In the genomic region with DNA sequence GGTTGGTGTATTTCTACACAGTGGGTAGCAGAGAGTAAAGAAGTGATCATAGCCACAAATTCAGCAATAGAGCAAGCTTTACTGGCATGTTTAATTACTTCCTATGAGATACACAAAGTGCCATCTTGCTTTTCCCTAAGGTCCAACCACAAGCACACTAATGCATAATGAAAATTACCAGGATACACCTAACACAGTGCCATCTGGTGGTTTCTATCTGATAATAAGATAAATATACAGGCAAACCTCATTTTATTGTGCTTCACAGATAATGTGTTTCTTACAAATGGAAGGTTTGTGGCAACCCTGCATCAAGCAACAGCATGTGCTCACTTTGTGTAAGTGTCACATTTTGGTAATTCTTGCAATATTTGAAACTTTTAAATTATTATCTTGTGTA, we compare ENCODE assay signal across 12 cellular contexts.
DNase-seq lines count a peak whose midpoint lies in the region; TF ChIP-seq lines count a peak whose summit lies in the region.
"Had no signal": no experiment of that assay in that cellular context is flagged by ENCODE, and none has a peak within 500 bp of the region (broad histone marks: within the 10 kb centered on the region; RNA-seq: fewer than 3 reads in every experiment).

No MANE protein-coding gene starts in this region.

- H3K4me3 Mint-ChIP-seq in progenitor cell of endocrine pancreas (ENCODE audit: low read depth): no peak overlapping the region
- H3K4me3 Mint-ChIP-seq: T-helper 17 cell had no signal

- H3K27ac ChIP-seq in thyroid gland: no peak overlapping the region
- H3K27ac ChIP-seq: esophagus squamous epithelium, thoracic aorta had no signal

- DNase-seq in DMS153 treated with DMSO at 0.1 percent for 48 hours (lab: John Stamatoyannopoulos, UW; ENCODE audit: unreplicated experiment) (peak; percentile 2), DMS153 (lab: John Stamatoyannopoulos, UW) (no peak), NCI-H524 treated with DMSO at 0.1 percent for 48 hours (lab: John Stamatoyannopoulos, UW) (peak; percentile 43), choroid plexus epithelial cell (ENCODE audit: low read depth) (peak; percentile 25), progenitor cell of endocrine pancreas (ENCODE audit: low spot score, unreplicated experiment) (no peak), thyroid gland (no peak), SKM-1 treated with dmso at 0.1 percent for 144 hours (lab: John Stamatoyannopoulos, UW; ENCODE audit: unreplicated experiment) (no peak)
- DNase-seq in stimulated activated CD4-positive, alpha-beta T cell treated with anti-CD3 and anti-CD28 coated beads, Interleukin-4, amount 100 ng/mL, for 1 hour: no peak
- DNase-seq: activated gamma-delta T cell, esophagus squamous epithelium, T-helper 17 cell had no signal

- H3K4me3 ChIP-seq in choroid plexus epithelial cell (ENCODE audit: low read depth, low read length) (no peak overlapping the region), thyroid gland (replicated peaks in 1 of 3) (no peak overlapping the region)
- H3K4me3 ChIP-seq: esophagus squamous epithelium, thoracic aorta had no signal

- H3K4me1 ChIP-seq in thyroid gland: no peaks in the 10 kb centered on the region
- H3K4me1 ChIP-seq: esophagus squamous epithelium had no signal

- no peaks in the 10 kb centered on the region for H3K36me3 Mint-ChIP-seq in progenitor cell of endocrine pancreas (ENCODE audit: insufficient read depth)

- H3K27ac Mint-ChIP-seq in progenitor cell of endocrine pancreas: no peak overlapping the region
- H3K27ac Mint-ChIP-seq: T-helper 17 cell had no signal

- intact Hi-C loops in thyroid gland (cut with DNase I): no loop called here

- peaks cover 3% of the 10 kb centered on the region for H3K9me3 Mint-ChIP-seq in progenitor cell of endocrine pancreas (ENCODE audit: low read depth)

- peak; percentile 36 for TF ChIP-seq CTCF in choroid plexus epithelial cell (conservative IDR thresholded peaks at IDR 0.05; ENCODE audit: low read depth, low read length)
- peak; percentile 22 for TF ChIP-seq CTCF in progenitor cell of endocrine pancreas (IDR thresholded peaks at IDR 0.05; ENCODE audit: unreplicated experiment)
- no peak for TF ChIP-seq CTCF in thyroid gland (IDR thresholded peaks at IDR 0.05)

- no peak for TF ChIP-seq POLR2A in thyroid gland (IDR thresholded peaks at IDR 0.05)

- H3K4me1 Mint-ChIP-seq in progenitor cell of endocrine pancreas (ENCODE audit: low read depth): no peaks in the 10 kb centered on the region
- H3K4me1 Mint-ChIP-seq: T-helper 17 cell had no signal

- H3K27me3 ChIP-seq in thyroid gland: no peaks in the 10 kb centered on the region
- H3K27me3 ChIP-seq: esophagus squamous epithelium had no signal

- no peaks in the 10 kb centered on the region for H3K27me3 Mint-ChIP-seq in progenitor cell of endocrine pancreas

- no peaks in the 10 kb centered on the region for H3K36me3 ChIP-seq in thyroid gland
- H3K36me3 ChIP-seq: esophagus squamous epithelium, thoracic aorta had no signal

- no peaks in the 10 kb centered on the region for H3K9me3 ChIP-seq in thyroid gland
- H3K9me3 ChIP-seq: esophagus squamous epithelium, thoracic aorta had no signal

Comparison
In these comparisons a context has a peak if more than half of its experiments do, and no peak if none do; other contexts are left out.
1. DNase-seq: peak in DMS153 treated with DMSO at 0.1 percent for 48 hours (single experiment), NCI-H524 treated with DMSO at 0.1 percent for 48 hours (single experiment) and choroid plexus epithelial cell (single experiment); none in DMS153 (single experiment), progenitor cell of endocrine pancreas (single experiment), stimulated activated CD4-positive, alpha-beta T cell treated with anti-CD3 and anti-CD28 coated beads, Interleukin-4, amount 100 ng/mL, for 1 hour (single experiment), thyroid gland (0 of 2) and SKM-1 treated with dmso at 0.1 percent for 144 hours (single experiment).
2. CTCF ChIP-seq: peak in choroid plexus epithelial cell (single experiment) and progenitor cell of endocrine pancreas (single experiment); none in thyroid gland (0 of 6).